In the genomic region with DNA sequence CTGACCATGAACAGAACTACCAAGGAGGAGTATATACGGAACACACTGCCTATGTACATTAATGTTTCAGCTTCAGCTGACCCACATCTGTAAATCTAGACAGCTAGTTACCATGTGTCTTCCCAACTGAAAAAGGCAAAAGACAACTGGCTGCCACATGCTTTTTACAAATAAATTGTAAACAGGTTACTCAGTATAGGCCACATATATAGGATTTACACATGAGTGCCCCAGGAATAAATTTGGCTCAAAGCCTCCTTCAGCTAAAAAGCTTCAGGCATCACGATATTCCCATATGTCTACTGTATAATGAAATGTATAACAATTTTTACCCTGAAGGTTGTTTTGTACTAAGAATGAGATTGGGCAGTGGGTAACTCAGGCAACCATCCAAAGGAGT, we compare ENCODE assay signal across 22 cellular contexts.
"Had no signal": no experiment of that assay in that cellular context is flagged by ENCODE, and none has a peak within 500 bp of the region (broad histone marks: within the 10 kb centered on the region; RNA-seq: fewer than 3 reads in every experiment).

No MANE protein-coding gene starts in this region.

- ATAC-seq: effector memory CD8-positive, alpha-beta T cell; left ventricle myocardium superior; lower lobe of right lung; naive thymus-derived CD8-positive, alpha-beta T cell; psoas muscle; right cardiac atrium had no signal

- H3K4me1 Mint-ChIP-seq: immature natural killer cell; naive thymus-derived CD8-positive, alpha-beta T cell had no signal

- DNase-seq: cortex of kidney; effector memory CD8-positive, alpha-beta T cell; erythroblast; esophagus squamous epithelium; foreskin melanocyte; hypothalamus; immature natural killer cell; islet precursor cell; kidney glomerular epithelial cell; left ventricle myocardium superior; lower lobe of right lung; naive thymus-derived CD8-positive, alpha-beta T cell; occipital lobe; ovary; posterior cingulate gyrus; psoas muscle; right cardiac atrium; spleen; stimulated activated naive CD4-positive, alpha-beta T cell treated with Interleukin-2 at 50 U/mL for 16 hours; stomach; thyroid gland; trophoblast cell had no signal

- H3K27me3 Mint-ChIP-seq: effector memory CD8-positive, alpha-beta T cell had no signal

- H3K4me3 Mint-ChIP-seq: effector memory CD8-positive, alpha-beta T cell; immature natural killer cell; naive thymus-derived CD8-positive, alpha-beta T cell had no signal

- H3K27ac Mint-ChIP-seq: effector memory CD8-positive, alpha-beta T cell; immature natural killer cell; naive thymus-derived CD8-positive, alpha-beta T cell had no signal

- H3K36me3 Mint-ChIP-seq: immature natural killer cell; naive thymus-derived CD8-positive, alpha-beta T cell had no signal
